29 cellular contexts compared by ENCODE assay signal in genomic region chr13:52827839-52828238, GRCh38. TPM values are rescaled to one million over a fixed set of nuclear protein-coding genes. Genes with fewer than 3 reads are reported as not detected.
DNase-seq lines count a peak whose midpoint lies in the region; ATAC-seq and TF ChIP-seq lines count a peak whose summit lies in the region.
"Had no signal": no experiment of that assay in that cellular context is flagged by ENCODE, and none has a peak within 500 bp of the region (broad histone marks: within the 10 kb centered on the region; RNA-seq: fewer than 3 reads in every experiment).

No MANE protein-coding gene starts in this region.

- H3K27me3 ChIP-seq in SK-N-SH (ENCODE audit: insufficient read depth) (no peaks in the 10 kb centered on the region), dorsolateral prefrontal cortex (peaks cover 0 to 13% (median 0%) of the 10 kb centered on the region in 45 donors)
- H3K27me3 ChIP-seq: BE2C, brain microvascular endothelial cell, hepatocyte, SJSA1 had no signal

- H3K9me3 ChIP-seq in SK-N-SH, result no peaks in the 10 kb centered on the region
- H3K9me3 ChIP-seq: BE2C, HAP-1, left ventricle myocardium inferior, SJSA1, suprapubic skin had no signal

- TF ChIP-seq RAD21 in SK-N-SH (IDR thresholded peaks at IDR 0.05; ENCODE audit: low read length), result peak; percentile 59

- H3K4me2 ChIP-seq in SK-N-SH, result no peak overlapping the region
- H3K4me2 ChIP-seq: hepatocyte, KMS-11 had no signal

- TF ChIP-seq EP300 in SK-N-SH (IDR thresholded peaks at IDR 0.05; ENCODE audit: borderline replicate concordance in 1 of 2, low read depth in 1 of 2, low read length in 1 of 2), result peak in 1 of 2 experiments; percentile 77; a peak in 1 of 4 replicates

- CTCF ChIA-PET in SK-N-SH (lab: Yijun Ruan, JAX), result interaction anchor here (0.8 to 8.2 kb wide), 14 partner anchors 13 to 324 kb away, joined by 3 to 124 read pairs (median 4); partner anchors contain the start of genes PCDH8 and SUGT1

- no peak overlapping the region for H3K27ac ChIP-seq in SK-N-SH (ENCODE audit: low read depth in 2 of 2, low read length in 1 of 2)
- H3K27ac ChIP-seq in dorsolateral prefrontal cortex, result no peak overlapping the region
- H3K27ac ChIP-seq: brain microvascular endothelial cell, hepatocyte, KMS-11, left ventricle myocardium inferior, SJSA1, suprapubic skin had no signal

- H3F3A ChIP-seq in SK-N-SH (replicated peaks; ENCODE audit: insufficient read depth), result peaks cover 3% of the 10 kb centered on the region

- no peaks in the 10 kb centered on the region for H3K36me3 ChIP-seq in SK-N-SH (replicated peaks in 1 of 2; ENCODE audit: control insufficient read depth in 1 of 2, insufficient read depth in 2 of 2, low read length in 1 of 2)
- H3K36me3 ChIP-seq: BE2C, brain microvascular endothelial cell, HAP-1, left ventricle myocardium inferior, SJSA1, suprapubic skin had no signal

- no peak for ATAC-seq in Right ventricle myocardium inferior
- ATAC-seq: naive thymus-derived CD4-positive, alpha-beta T cell; stimulated activated memory B cell treated with anti-CD40 and anti-IgM and Interleukin-4, amounts not matched to agents 10 μg/mL and 1 μg/mL and 100 μg/mL, for 72 hours had no signal

- no peak overlapping the region for H3K9ac ChIP-seq in SK-N-SH
- H3K9ac ChIP-seq: KMS-11 had no signal

- POLR2A ChIA-PET in SK-N-SH (lab: Yijun Ruan, JAX), result interaction anchor here (0.6 to 1.3 kb wide), 2 partner anchors 163 to 175 kb away, joined by 3 to 5 read pairs; partner anchors contain the start of gene SUGT1

- H3K79me2 ChIP-seq in SK-N-SH (ENCODE audit: insufficient read depth), result no peaks in the 10 kb centered on the region
- H3K79me2 ChIP-seq: hepatocyte had no signal

- H3K4me1 ChIP-seq in SK-N-SH (ENCODE audit: control insufficient read depth in 1 of 2, insufficient read depth in 2 of 2, low read depth in 1 of 2, low read length in 1 of 2), result peaks cover 6 to 12% of the 10 kb centered on the region in 2 experiments; a peak in 2 of 4 replicates
- H3K4me1 ChIP-seq: BE2C, left ventricle myocardium inferior, suprapubic skin had no signal

- DNase-seq in COR-L47 (lab: John Stamatoyannopoulos, UW), result peak; percentile 7
- DNase-seq in NCI-H1092 (lab: John Stamatoyannopoulos, UW), result peak; percentile 66
- peak; percentile 73 for DNase-seq in NCI-H345 (lab: John Stamatoyannopoulos, UW)
- DNase-seq in SK-N-SH, result peak; percentile 88
- DNase-seq in Right ventricle myocardium inferior (ENCODE audit: missing footprints), result no peak
- DNase-seq in stimulated activated CD8-positive, alpha-beta memory T cell treated with anti-CD3 and anti-CD28 coated beads, Interleukin-4, amount 100 ng/mL, for 48 hours, result no peak
- no peak for DNase-seq in dorsolateral prefrontal cortex
- DNase-seq in retina, result no peak
- DNase-seq: activated CD4-positive, alpha-beta T cell treated with anti-CD3 and anti-CD28 coated beads for 48 hours; activated naive CD4-positive, alpha-beta T cell; activated T-cell treated with anti-CD3 and anti-CD28 coated beads, Interleukin-2, amount 50 U/mL, for 48 hours; BE2C; brain microvascular endothelial cell; Calu3; effector CD8-positive, alpha-beta T cell; left ventricle myocardium inferior; naive thymus-derived CD4-positive, alpha-beta T cell; NCI-H1930; stimulated activated CD4-positive, alpha-beta T cell treated with anti-CD3 and anti-CD28 coated beads, Interleukin-2, amount 100 ng/mL, for 48 hours had no signal

- H4K20me1 ChIP-seq in SK-N-SH (ENCODE audit: insufficient read depth), result no peaks in the 10 kb centered on the region

- TF ChIP-seq CTCF in SK-N-SH (IDR thresholded peaks at IDR 0.05) (no peak), dorsolateral prefrontal cortex (IDR thresholded peaks at IDR 0.05 in 54 of 56, conservative IDR thresholded peaks at IDR 0.05 in 2 of 56; ENCODE audit: low read depth in 1 of 56, partially characterized antibody in 56 of 56) (no peak)

- intact Hi-C loops in Right ventricle myocardium inferior (cut with DNase I), result no loop called here
- intact Hi-C loops in dorsolateral prefrontal cortex (cut with DNase I), result no loop called here

- no peak overlapping the region for H2AFZ ChIP-seq in SK-N-SH (ENCODE audit: low read depth)
- H2AFZ ChIP-seq: hepatocyte had no signal

- no peak overlapping the region for H3K4me3 ChIP-seq in SK-N-SH (ENCODE audit: low read depth in 2 of 2, low read length in 1 of 2)
- H3K4me3 ChIP-seq in dorsolateral prefrontal cortex, result no peak overlapping the region
- H3K4me3 ChIP-seq: HAP-1, hepatocyte, left ventricle myocardium inferior, SJSA1, suprapubic skin had no signal

- H3K9me2 ChIP-seq in SK-N-SH, result no peaks in the 10 kb centered on the region

- 19% methylated on average over 2 of the region's 7 CpGs for WGBS in SK-N-SH (ENCODE audit: low lambda C conversion rate)

TF ChIP-seq in SK-N-SH, 30 proteins besides CTCF, POLR2A, EP300 and RAD21 (continues in another document):
- no peak for TF ChIP-seq TAF1 (IDR thresholded peaks at IDR 0.05; ENCODE audit: borderline replicate concordance, low read depth, low read length)
- TF ChIP-seq EZH2phosphoT487 (IDR thresholded peaks at IDR 0.05; ENCODE audit: borderline replicate concordance, low read depth), result no peak
- peak; percentile 42; the same call in 1 of the 2 replicates for TF ChIP-seq POLR2AphosphoS5 (IDR thresholded peaks at IDR 0.05; ENCODE audit: low read depth, low read length)
- no peak; the same call in 1 of the 2 replicates for TF ChIP-seq SMC3 (IDR thresholded peaks at IDR 0.05; ENCODE audit: low read depth, low read length)
- peak; percentile 70 for TF ChIP-seq TCF12 (IDR thresholded peaks at IDR 0.05)
- TF ChIP-seq REST (IDR thresholded peaks at IDR 0.05; ENCODE audit: low read depth, low read length), result no peak
- TF ChIP-seq RXRA (IDR thresholded peaks at IDR 0.05; ENCODE audit: borderline replicate concordance, low read depth), result no peak
- no peak for TF ChIP-seq YY1 (IDR thresholded peaks at IDR 0.05; ENCODE audit: low read depth)
- TF ChIP-seq ZBTB33 (IDR thresholded peaks at IDR 0.05; ENCODE audit: borderline replicate concordance, low read depth), result no peak
- TF ChIP-seq GATA2 (CRISPR knock-in tag; IDR thresholded peaks at IDR 0.05), result peak; percentile 92
- peak; percentile 98 for TF ChIP-seq RCOR1 (IDR thresholded peaks at IDR 0.05; ENCODE audit: low read length)
- TF ChIP-seq MAX (IDR thresholded peaks at IDR 0.05; ENCODE audit: low read depth), result no peak
- TF ChIP-seq ELF1 (IDR thresholded peaks at IDR 0.05), result no peak
- no peak for TF ChIP-seq FOSL2 (IDR thresholded peaks at IDR 0.05; ENCODE audit: borderline replicate concordance, low read depth)

RNA-seq across cellular contexts. Expression of gene PCDH8, which starts 20.6 kb away (rescaled TPM):
- not detected in 2 replicates for polyA plus RNA-seq in SK-N-SH (2012; rRNA removed)
- polyA plus RNA-seq in SK-N-SH (2012; cell fraction: cytosol; rRNA removed), result under 0.01 TPM in 1 of 2 replicates, not detected in the other
- polyA plus RNA-seq in SK-N-SH (2012; cell fraction: nucleus; rRNA removed), result 0.07 TPM in 1 of 2 replicates, not detected in the other
- total RNA-seq in Right ventricle myocardium inferior, result 0.05 TPM
- 100 to 1,000 TPM in 3 of 120 experiments, 10 to 100 TPM in 115, 1 to 10 TPM in 2; 2.6 to 128 (median 37.4) TPM for total RNA-seq in dorsolateral prefrontal cortex
- total RNA-seq: Calu3; chondrocyte; left ventricle myocardium inferior; naive thymus-derived CD4-positive, alpha-beta T cell; osteoblast; SJSA1; ureter had no signal
- polyA plus RNA-seq: esophagus; naive thymus-derived CD4-positive, alpha-beta T cell had no signal

Comparison
In these comparisons a context has a peak if more than half of its experiments do, and no peak if none do; other contexts are left out.
1. DNase-seq: peak in COR-L47 (single experiment), NCI-H1092 (single experiment), NCI-H345 (single experiment) and SK-N-SH (single experiment); none in Right ventricle myocardium inferior (single experiment), stimulated activated CD8-positive, alpha-beta memory T cell treated with anti-CD3 and anti-CD28 coated beads, Interleukin-4, amount 100 ng/mL, for 48 hours (single experiment), dorsolateral prefrontal cortex (0 of 10) and retina (single experiment).